8 cellular contexts compared by ENCODE assay signal in genomic region chr6:1608976-1609661, GRCh38. TPM values are rescaled to one million over a fixed set of nuclear protein-coding genes. Genes with fewer than 3 reads are reported as not detected.
DNase-seq lines count a peak whose midpoint lies in the region; ATAC-seq and TF ChIP-seq lines count a peak whose summit lies in the region.

No MANE protein-coding gene starts in this region.

- peaks cover 50% of the 10 kb centered on the region for H3K4me1 Mint-ChIP-seq in stimulated activated naive CD8-positive, alpha-beta T cell treated with anti-CD3 and anti-CD28 coated beads, Interleukin-15, Interleukin-2, amounts not matched to agents 100 ng/mL and 50 ng/mL, for 24 hours (ENCODE audit: low read depth)

- H3K27ac Mint-ChIP-seq in stimulated activated naive CD8-positive, alpha-beta T cell treated with anti-CD3 and anti-CD28 coated beads, Interleukin-15, Interleukin-2, amounts not matched to agents 100 ng/mL and 50 ng/mL, for 24 hours = no peak overlapping the region

- no peaks in the 10 kb centered on the region for H3K27me3 ChIP-seq in SU-DHL-6 (ENCODE audit: low read length)
- peaks cover 0 to 90% (median 52%) of the 10 kb centered on the region in 3 donors for H3K27me3 ChIP-seq in psoas muscle (ENCODE audit: insufficient read depth in 3 of 3, low read length in 2 of 3)

- H3K36me3 ChIP-seq in SU-DHL-6 (ENCODE audit: low read length) (no peaks in the 10 kb centered on the region), psoas muscle (ENCODE audit: insufficient read depth in 1 of 2, low read depth in 1 of 2) (no peaks in the 10 kb centered on the region)

- TF ChIP-seq CTCF in SU-DHL-6 (IDR thresholded peaks at IDR 0.05; ENCODE audit: insufficient read depth, low read length, poor library complexity, severe bottlenecking) (no peak), fibroblast of mammary gland (conservative IDR thresholded peaks at IDR 0.05; ENCODE audit: control insufficient read depth, insufficient read depth, low read depth, low read length) (no peak), psoas muscle (IDR thresholded peaks at IDR 0.05) (no peak)

- no peaks in the 10 kb centered on the region for H3K36me3 Mint-ChIP-seq in stimulated activated naive CD8-positive, alpha-beta T cell treated with anti-CD3 and anti-CD28 coated beads, Interleukin-15, Interleukin-2, amounts not matched to agents 100 ng/mL and 50 ng/mL, for 24 hours (ENCODE audit: low read depth)

- H3K9me3 Mint-ChIP-seq in stimulated activated naive CD8-positive, alpha-beta T cell treated with anti-CD3 and anti-CD28 coated beads, Interleukin-15, Interleukin-2, amounts not matched to agents 100 ng/mL and 50 ng/mL, for 24 hours = no peaks in the 10 kb centered on the region

- no peak for DNase-seq in stimulated activated naive CD8-positive, alpha-beta T cell treated with anti-CD3 and anti-CD28 coated beads, Interleukin-15, Interleukin-2, amounts not matched to agents 100 U/mL and 50 U/mL, for 24 hours
- no peak for DNase-seq in fibroblast of mammary gland (ENCODE audit: low read depth)
- DNase-seq in psoas muscle = peak; percentile 58 to 69
- DNase-seq in C1 segment of cervical spinal cord (lab: John Stamatoyannopoulos, UW) = no peak
- no peak for DNase-seq in T1000 (lab: John Stamatoyannopoulos, UW)
- DNase-seq in medulla oblongata (ENCODE audit: extremely low spot score) = no peak

- H3F3A ChIP-seq in SU-DHL-6 (ENCODE audit: insufficient read depth) = peaks cover 16% of the 10 kb centered on the region

- H3K4me3 ChIP-seq in SU-DHL-6 (ENCODE audit: insufficient read depth, low read length, poor library complexity, severe bottlenecking) (peak overlapping the region; percentile 64), fibroblast of mammary gland (ENCODE audit: control insufficient read depth, low read depth, low read length) (peak overlapping the region; percentile 33), psoas muscle (peak overlapping the region; percentile 78)

- peak overlapping the region; percentile 63 for H3K4me2 ChIP-seq in SU-DHL-6 (ENCODE audit: low read depth, low read length, poor library complexity, severe bottlenecking)

- intact Hi-C loops in psoas muscle (cut with DNase I) = loop anchor here (10.0 kb wide), 3 partner anchors 496 to 1136 kb away; no protein-coding TSS in a partner anchor

- no peak overlapping the region for H3K27ac ChIP-seq in SU-DHL-6 (ENCODE audit: low read depth, low read length)
- peak overlapping the region; percentile 59 for H3K27ac ChIP-seq in psoas muscle

- peak overlapping the region; percentile 49 for H3K9ac ChIP-seq in SU-DHL-6 (ENCODE audit: low read length)

- WGBS in psoas muscle, 3 donors = 1 to 3% (median 2%) methylated on average over 39 to 70 of the region's 70 CpGs

- no peaks in the 10 kb centered on the region for H4K20me1 ChIP-seq in SU-DHL-6 (ENCODE audit: low read depth, low read length)

- no peak for ATAC-seq in stimulated activated naive CD8-positive, alpha-beta T cell treated with anti-CD3 and anti-CD28 coated beads, Interleukin-15, Interleukin-2, amounts not matched to agents 100 U/mL and 50 U/mL, for 24 hours
- ATAC-seq in psoas muscle = no peak

- H3K9me2 ChIP-seq in SU-DHL-6 (replicated peaks; ENCODE audit: insufficient read depth, low read length) = no peaks in the 10 kb centered on the region

- H2AFZ ChIP-seq in SU-DHL-6 (ENCODE audit: low read depth, low read length, severe bottlenecking) = peak overlapping the region; percentile 81

- H3K27me3 Mint-ChIP-seq in stimulated activated naive CD8-positive, alpha-beta T cell treated with anti-CD3 and anti-CD28 coated beads, Interleukin-15, Interleukin-2, amounts not matched to agents 100 ng/mL and 50 ng/mL, for 24 hours = peaks cover 61% of the 10 kb centered on the region

- H3K4me1 ChIP-seq in psoas muscle = peaks cover 19% of the 10 kb centered on the region

- peak overlapping the region; percentile 52 for H3K4me3 Mint-ChIP-seq in stimulated activated naive CD8-positive, alpha-beta T cell treated with anti-CD3 and anti-CD28 coated beads, Interleukin-15, Interleukin-2, amounts not matched to agents 100 ng/mL and 50 ng/mL, for 24 hours

- H3K79me2 ChIP-seq in SU-DHL-6 (ENCODE audit: insufficient read depth, low read length) = no peaks in the 10 kb centered on the region

- H3K9me3 ChIP-seq in SU-DHL-6 (ENCODE audit: insufficient read depth, low read length) (no peaks in the 10 kb centered on the region), psoas muscle (no peaks in the 10 kb centered on the region)

RNA-seq across cellular contexts. Expression of gene FOXC1, which starts 0.6 kb away (rescaled TPM):
- total RNA-seq in psoas muscle = 1 to 10 TPM; 1.5 to 2.7 (median 2.0) TPM
- 1 to 10 TPM in 2 of 3 donors, under 1 TPM in 1; 0.90 to 1.3 (median 1.1) TPM for polyA plus RNA-seq in psoas muscle

Comparison
In these comparisons a context has a peak if more than half of its experiments do, and no peak if none do; other contexts are left out.
1. DNase-seq: peak in psoas muscle (2 of 2); none in stimulated activated naive CD8-positive, alpha-beta T cell treated with anti-CD3 and anti-CD28 coated beads, Interleukin-15, Interleukin-2, amounts not matched to agents 100 U/mL and 50 U/mL, for 24 hours (single experiment), fibroblast of mammary gland (single experiment), C1 segment of cervical spinal cord (0 of 14), T1000 (single experiment) and medulla oblongata (single experiment).
2. Peak in every context shown above with its lines, with median percentiles within 50 percentile points of each other: H3K4me3 ChIP-seq.